In the genomic region with DNA sequence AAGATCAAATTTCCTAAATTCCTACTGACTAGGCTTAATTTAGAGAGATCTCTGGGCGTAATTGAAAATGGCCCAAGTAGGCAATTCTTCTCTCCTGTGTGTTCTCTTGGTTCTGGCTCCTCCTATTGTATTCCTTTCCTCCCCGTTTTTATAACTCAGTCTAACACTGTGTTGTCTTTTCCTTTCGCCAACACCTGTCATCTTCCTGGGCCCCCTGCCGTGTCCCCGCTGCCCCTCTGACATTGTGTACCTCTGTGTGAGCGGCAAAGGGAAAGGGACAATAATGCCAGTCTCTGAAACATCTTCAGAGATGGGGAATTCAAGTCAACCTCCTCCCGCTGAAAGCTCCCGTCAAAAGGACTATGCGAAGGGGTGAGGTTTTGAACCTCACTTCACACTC, we compare ENCODE assay signal across 21 cellular contexts.
"Had no signal": no experiment of that assay in that cellular context is flagged by ENCODE, and none has a peak within 500 bp of the region (broad histone marks: within the 10 kb centered on the region; RNA-seq: fewer than 3 reads in every experiment).

No MANE protein-coding gene starts in this region.

- DNase-seq: Kasumi-1, MM.1S, NCI-H1092 treated with DMSO at 0.1 percent for 48 hours, NCI-H1436, NCI-H1694 treated with DMSO at 0.1 percent for 48 hours, NCI-H1930, NCI-H2081, NCI-H2107, NCI-H2227 treated with DMSO at 0.1 percent for 48 hours, NCI-H446 treated with DMSO at 0.1 percent for 48 hours, NCI-H510A treated with DMSO at 0.1 percent for 48 hours, NCI-H526, NCI-H774, Right ventricle myocardium superior, RPMI8226, SIG-M5 had no signal

- H3K4me1 ChIP-seq: SJSA1 had no signal

- H3K4me3 ChIP-seq: K562, SJSA1, SK-N-MC had no signal

- H3K27ac ChIP-seq: HL-60, KMS-11, SJSA1, SK-N-MC had no signal

- H3K27me3 ChIP-seq: SJSA1 had no signal

- H3K9me3 ChIP-seq: SJSA1 had no signal

- ATAC-seq: K562 had no signal
